Comparison of ENCODE assay signal across 10 cellular contexts in the genomic region with DNA sequence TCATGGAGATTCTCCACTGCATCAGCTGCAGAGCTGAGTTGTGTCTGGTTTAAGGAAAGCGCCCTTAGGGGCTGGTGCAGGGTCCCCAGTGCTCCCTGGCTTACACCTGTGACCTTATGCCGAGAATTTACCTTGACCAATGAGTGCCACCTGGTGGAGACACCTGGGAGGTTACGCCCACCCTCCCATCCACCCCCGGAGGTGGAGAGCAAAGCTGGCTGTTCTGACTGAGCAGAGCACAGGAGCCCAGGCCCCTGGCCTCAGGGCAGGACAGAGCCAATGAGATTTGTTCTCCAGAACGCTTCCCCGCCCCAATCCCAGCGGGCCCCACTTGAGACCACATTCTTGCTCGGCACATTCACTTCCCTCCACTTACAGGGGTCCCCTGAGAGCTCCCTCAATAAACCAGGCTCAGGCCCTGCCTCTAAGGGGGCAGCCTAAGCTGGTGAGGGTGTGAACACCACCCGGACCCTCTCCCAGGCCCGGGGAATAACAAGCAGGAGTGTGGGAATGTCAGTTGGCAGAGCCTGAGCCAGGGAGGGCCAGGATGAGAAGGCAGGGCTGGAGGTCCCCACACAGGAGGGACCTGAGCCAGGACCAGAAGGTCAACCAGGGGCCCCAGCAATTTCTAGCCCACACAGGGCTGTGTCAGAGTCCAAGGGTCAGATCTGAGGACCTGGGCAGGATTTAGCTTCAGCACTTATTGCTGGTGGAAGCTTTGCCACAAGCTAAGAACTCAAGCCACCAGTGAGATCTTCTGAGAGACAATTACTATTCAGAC.
DNase-seq lines count a peak whose midpoint lies in the region; ATAC-seq, FAIRE-seq and TF ChIP-seq lines count a peak whose summit lies in the region.
"Had no signal": no experiment of that assay in that cellular context is flagged by ENCODE, and none has a peak within 500 bp of the region (broad histone marks: within the 10 kb centered on the region; RNA-seq: fewer than 3 reads in every experiment).

No MANE protein-coding gene starts in this region.

- no TSS peak for BruUV-seq in HepG2 (replicated peaks; lab: Mats Ljungman, UMichigan)

- CTCF ChIA-PET in HEK293 (lab: Yijun Ruan, JAX) = interaction anchor here (0.5 to 1.3 kb wide), 8 partner anchors 18 to 1342 kb away, joined by 3 to 5 read pairs (median 4); no protein-coding TSS in a partner anchor
- CTCF ChIA-PET in HepG2 (lab: Yijun Ruan, JAX; ENCODE audit: low intra/inter-chr PET ratio, low total read pairs) = no interaction called here

- no peak for TF ChIP-seq RAD21 in HepG2 (CRISPR knock-in tag; IDR thresholded peaks at IDR 0.05)

- H3K4me2 ChIP-seq in DND-41 (ENCODE audit: insufficient read depth, low read length) (no peak overlapping the region), HepG2 (ENCODE audit: low read depth, low read length) (peak overlapping the region; percentile 57)

- H3K27ac ChIP-seq in DND-41 (ENCODE audit: low read length) (no peak overlapping the region), HEK293 (ENCODE audit: extremely low read depth, low read depth, low read length) (no peak overlapping the region), RWPE2 (ENCODE audit: poor library complexity, severe bottlenecking) (no peak overlapping the region), HepG2 (ENCODE audit: extremely low read length, insufficient read depth, low read length) (peak overlapping the region; percentile 24), uterus (no peak overlapping the region)
- H3K27ac ChIP-seq: dorsolateral prefrontal cortex had no signal

- DNase-seq in DND-41 (peak; percentile 20), RWPE2 (ENCODE audit: low spot score) (no peak), HepG2 (ENCODE audit: low spot score) (peak; percentile 53), cerebellum (ENCODE audit: low spot score) (no peak), uterus (no peak)
- DNase-seq: activated CD4-positive, CD25-positive, alpha-beta regulatory T cell; dorsolateral prefrontal cortex; IMR-90 had no signal

- TF ChIP-seq EP300 in HepG2 (IDR thresholded peaks at IDR 0.05; ENCODE audit: low read depth in 2 of 2, low read length in 2 of 2) = no peak
- TF ChIP-seq EP300 in HepG2 (CRISPR knock-in tag; IDR thresholded peaks at IDR 0.05; ENCODE audit: borderline replicate concordance) = no peak

- H3K9me3 ChIP-seq in DND-41 (ENCODE audit: insufficient read depth, low read length, severe bottlenecking) (no peaks in the 10 kb centered on the region), HEK293 (ENCODE audit: control insufficient read depth, insufficient read depth, low read depth, low read length) (no peaks in the 10 kb centered on the region), RWPE2 (ENCODE audit: severe bottlenecking) (no peaks in the 10 kb centered on the region), HepG2 (ENCODE audit: low read length) (no peaks in the 10 kb centered on the region), uterus (no peaks in the 10 kb centered on the region)

- TF ChIP-seq POLR2A in HepG2 (IDR thresholded peaks at IDR 0.05; ENCODE audit: insufficient read depth in 1 of 2, low read depth in 2 of 2, low read length in 2 of 2) (no peak), uterus (IDR thresholded peaks at IDR 0.05) (no peak)

- H4K20me1 ChIP-seq in DND-41 (ENCODE audit: insufficient read depth, low read length) = no peaks in the 10 kb centered on the region
- no peaks in the 10 kb centered on the region for H4K20me1 ChIP-seq in HepG2 (ENCODE audit: insufficient read depth, low read length)

- H3K36me3 ChIP-seq in DND-41 (ENCODE audit: insufficient read depth, low read length) (no peaks in the 10 kb centered on the region), HEK293 (ENCODE audit: control insufficient read depth in 2 of 2, insufficient read depth in 1 of 2, low read length in 2 of 2) (no peaks in the 10 kb centered on the region), RWPE2 (ENCODE audit: low read depth) (no peaks in the 10 kb centered on the region), HepG2 (replicated peaks in 1 of 2; ENCODE audit: control insufficient read depth in 1 of 2, insufficient read depth in 2 of 2, low read length in 2 of 2) (no peaks in the 10 kb centered on the region), uterus (no peaks in the 10 kb centered on the region)

- H3K4me3 ChIP-seq in DND-41 (ENCODE audit: low read depth in 1 of 2, low read length in 2 of 2) (no peak overlapping the region), HEK293 (ENCODE audit: low read depth, low read length) (no peak overlapping the region), RWPE2 (ENCODE audit: severe bottlenecking) (no peak overlapping the region), HepG2 (replicated peaks in 1 of 3; ENCODE audit: insufficient read depth in 1 of 3, low read depth in 2 of 3, low read length in 3 of 3) (peak overlapping the region in 2 of 3 experiments; percentile 24 to 36; a peak in 3 of 6 replicates), uterus (no peak overlapping the region)
- H3K4me3 ChIP-seq: dorsolateral prefrontal cortex had no signal

- TF ChIP-seq CTCF in DND-41 (IDR thresholded peaks at IDR 0.05; ENCODE audit: borderline replicate concordance, extremely low read depth, low read length, poor library complexity, severe bottlenecking) = peak; percentile 67
- no peak for TF ChIP-seq CTCF in HEK293 (tag by site-specific recombination; IDR thresholded peaks at IDR 0.05)
- peak; percentile 31 for TF ChIP-seq CTCF in RWPE2 (IDR thresholded peaks at IDR 0.05; ENCODE audit: poor library complexity, severe bottlenecking)
- TF ChIP-seq CTCF in HepG2 (CRISPR knock-in tag; IDR thresholded peaks at IDR 0.05) = peak; percentile 72
- no peak for TF ChIP-seq CTCF in uterus (IDR thresholded peaks at IDR 0.05)

- FAIRE-seq in HepG2 (lab: Jason Lieb, UNC) = peak; percentile 58

- no peaks in the 10 kb centered on the region for H3K79me2 ChIP-seq in DND-41 (ENCODE audit: insufficient read depth, low read length)
- H3K79me2 ChIP-seq in HepG2 (ENCODE audit: insufficient read depth, low read length) = no peaks in the 10 kb centered on the region

- intact Hi-C loops in HepG2 (cut with micrococcal nuclease; ENCODE audit: unreplicated experiment) (loop anchor here (10.0 kb wide), 1 partner anchor 919 kb away; a partner anchor contains a TSS), uterus (cut with DNase I; ENCODE audit: low total_unique reads) (no loop called here)

- ATAC-seq in DND-41 (ENCODE audit: insufficient read depth, low read depth) (peak; percentile 50), RWPE2 (ENCODE audit: low read depth) (0 out of 3 replicates have a peak, but pooled peaks have one; percentile 23), HepG2 (peak; percentile 95), HG03139 (IDR thresholded peaks at IDR 0.05; ENCODE audit: unreplicated experiment) (no peak)

- H3K27me3 ChIP-seq in DND-41 (ENCODE audit: insufficient read depth, low read length, poor library complexity) (peaks cover 3% of the 10 kb centered on the region), RWPE2 (ENCODE audit: insufficient read depth, poor library complexity, severe bottlenecking) (no peaks in the 10 kb centered on the region), HepG2 (ENCODE audit: control insufficient read depth in 1 of 2, insufficient read depth in 2 of 2, low read length in 2 of 2) (peaks cover 2 to 6% of the 10 kb centered on the region in 2 experiments; a peak in 1 of 5 replicates), uterus (no peaks in the 10 kb centered on the region)
- H3K27me3 ChIP-seq: dorsolateral prefrontal cortex had no signal

- H2AFZ ChIP-seq in DND-41 (ENCODE audit: low read depth, low read length) (no peak overlapping the region), HepG2 (ENCODE audit: low read length) (no peak overlapping the region)

- H3K4me1 ChIP-seq in DND-41 (ENCODE audit: insufficient read depth, low read length) = no peaks in the 10 kb centered on the region
- no peaks in the 10 kb centered on the region for H3K4me1 ChIP-seq in HEK293 (ENCODE audit: control insufficient read depth, insufficient read depth, low read length)
- H3K4me1 ChIP-seq in RWPE2 (ENCODE audit: insufficient read depth, poor library complexity, severe bottlenecking) = no peaks in the 10 kb centered on the region
- H3K4me1 ChIP-seq in HepG2 (ENCODE audit: insufficient read depth, low read length) = peaks cover 24% of the 10 kb centered on the region
- H3K4me1 ChIP-seq in uterus = no peaks in the 10 kb centered on the region

- H3K9ac ChIP-seq in DND-41 (ENCODE audit: low read depth, low read length) (no peak overlapping the region), HepG2 (ENCODE audit: insufficient read depth, low read depth, low read length) (no peak overlapping the region)

- 4% methylated on average over 5 of the region's 10 CpGs for WGBS in HepG2 (ENCODE audit: low lambda C conversion rate)

- in situ Hi-C loops in HepG2 (cut with HindIII; ENCODE audit: extremely low pct_ligation_motif_present, low pct_unique_long_range_greater_than_20kb) = no loop called here

- POLR2A ChIA-PET in HEK293 (lab: Yijun Ruan, JAX) = no interaction called here
- POLR2A ChIA-PET in HepG2 (lab: Yijun Ruan, JAX) = interaction anchor here (0.5 to 1.1 kb wide), 2 partner anchors 55 to 561 kb away, joined by 3 read pairs; no protein-coding TSS in a partner anchor

TF ChIP-seq in HEK293, 187 proteins besides CTCF, POLR2A, EP300 and RAD21 (continues in another document):
- TF ChIP-seq, protein P1, sequence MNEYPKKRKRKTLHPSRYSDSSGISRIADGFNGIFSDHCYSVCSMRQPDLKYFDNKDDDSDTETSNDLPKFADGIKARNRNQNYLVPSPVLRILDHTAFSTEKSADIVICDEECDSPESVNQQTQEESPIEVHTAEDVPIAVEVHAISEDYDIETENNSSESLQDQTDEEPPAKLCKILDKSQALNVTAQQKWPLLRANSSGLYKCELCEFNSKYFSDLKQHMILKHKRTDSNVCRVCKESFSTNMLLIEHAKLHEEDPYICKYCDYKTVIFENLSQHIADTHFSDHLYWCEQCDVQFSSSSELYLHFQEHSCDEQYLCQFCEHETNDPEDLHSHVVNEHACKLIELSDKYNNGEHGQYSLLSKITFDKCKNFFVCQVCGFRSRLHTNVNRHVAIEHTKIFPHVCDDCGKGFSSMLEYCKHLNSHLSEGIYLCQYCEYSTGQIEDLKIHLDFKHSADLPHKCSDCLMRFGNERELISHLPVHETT (tag by site-specific recombination; IDR thresholded peaks at IDR 0.05) = no peak
- no peak for TF ChIP-seq KLF1 (tag by site-specific recombination; IDR thresholded peaks at IDR 0.05)

Comparison
In these comparisons a context has a peak if more than half of its experiments do, and no peak if none do; other contexts are left out.
1. DNase-seq: peak in DND-41 (single experiment) and HepG2 (single experiment); none in RWPE2 (single experiment), cerebellum (single experiment) and uterus (0 of 2).
2. H3K4me3 ChIP-seq: peak in HepG2 (2 of 3); none in DND-41 (0 of 2), HEK293 (single experiment), RWPE2 (single experiment) and uterus (0 of 2).
3. CTCF ChIP-seq: peak in DND-41 (single experiment), RWPE2 (single experiment) and HepG2 (single experiment); none in HEK293 (single experiment) and uterus (0 of 4).